Comparison of ENCODE assay signal across 1 cellular context in genomic region chr3:176814252-176814651, GRCh38.
A peak's percentile ranks its signal among the peaks of the same experiment; 100 is the strongest.
TF ChIP-seq lines count a peak whose summit lies in the region.

No MANE protein-coding gene starts in this region.

TF ChIP-seq in K562, 482 proteins besides CTCF, POLR2A, EP300 and RAD21 (continued from another document):
- TF ChIP-seq ZNF79 (CRISPR knock-in tag; IDR thresholded peaks at IDR 0.05; ENCODE audit: low read depth) (no peak), MLLT1 (IDR thresholded peaks at IDR 0.05) (no peak), XRCC5 (IDR thresholded peaks at IDR 0.05; ENCODE audit: low read depth, low read length) (no peak), CBFA2T2 (conservative IDR thresholded peaks at IDR 0.05) (no peak), CBFB (CRISPR knock-in tag; IDR thresholded peaks at IDR 0.05) (no peak), ETV1 (tag; conservative IDR thresholded peaks at IDR 0.05; ENCODE audit: low read depth) (peak; percentile 32; the same call in 1 of the 2 replicates), NFE2 (IDR thresholded peaks at IDR 0.05; ENCODE audit: low read depth) (no peak), ETV6 (IDR thresholded peaks at IDR 0.05; ENCODE audit: borderline replicate concordance in 1 of 2, low read depth in 2 of 2, low read length in 1 of 2) (no peak), ETV6 (CRISPR knock-in tag; IDR thresholded peaks at IDR 0.05; ENCODE audit: borderline replicate concordance) (no peak), SP2 (IDR thresholded peaks at IDR 0.05; ENCODE audit: extremely low read depth, low read depth, low read length, poor library complexity, severe bottlenecking) (no peak), GTF2F1 (IDR thresholded peaks at IDR 0.05; ENCODE audit: low read depth, low read length) (no peak), ZFX (CRISPR knock-in tag; IDR thresholded peaks at IDR 0.05) (no peak), BACH1 (tag; IDR thresholded peaks at IDR 0.05) (no peak), ZNF239 (CRISPR knock-in tag; IDR thresholded peaks at IDR 0.05) (no peak), RFX7 (CRISPR knock-in tag; IDR thresholded peaks at IDR 0.05) (no peak), HDAC8 (tag; IDR thresholded peaks at IDR 0.05) (no peak), ERF (CRISPR knock-in tag; IDR thresholded peaks at IDR 0.05) (no peak), ARID2 (IDR thresholded peaks at IDR 0.05) (no peak), CSDE1 (IDR thresholded peaks at IDR 0.05) (no peak), E2F3 (CRISPR knock-in tag; IDR thresholded peaks at IDR 0.05) (no peak), ATF7 (IDR thresholded peaks at IDR 0.05) (0 out of 2 replicates have a peak, but pooled peaks have one; percentile 13), KDM2B (CRISPR knock-in tag; IDR thresholded peaks at IDR 0.05) (no peak), ZNF57 (CRISPR knock-in tag; IDR thresholded peaks at IDR 0.05) (no peak), RHOXF2B (CRISPR knock-in tag; conservative IDR thresholded peaks at IDR 0.05) (no peak)
